1 cellular context compared by ENCODE assay signal in the genomic region with DNA sequence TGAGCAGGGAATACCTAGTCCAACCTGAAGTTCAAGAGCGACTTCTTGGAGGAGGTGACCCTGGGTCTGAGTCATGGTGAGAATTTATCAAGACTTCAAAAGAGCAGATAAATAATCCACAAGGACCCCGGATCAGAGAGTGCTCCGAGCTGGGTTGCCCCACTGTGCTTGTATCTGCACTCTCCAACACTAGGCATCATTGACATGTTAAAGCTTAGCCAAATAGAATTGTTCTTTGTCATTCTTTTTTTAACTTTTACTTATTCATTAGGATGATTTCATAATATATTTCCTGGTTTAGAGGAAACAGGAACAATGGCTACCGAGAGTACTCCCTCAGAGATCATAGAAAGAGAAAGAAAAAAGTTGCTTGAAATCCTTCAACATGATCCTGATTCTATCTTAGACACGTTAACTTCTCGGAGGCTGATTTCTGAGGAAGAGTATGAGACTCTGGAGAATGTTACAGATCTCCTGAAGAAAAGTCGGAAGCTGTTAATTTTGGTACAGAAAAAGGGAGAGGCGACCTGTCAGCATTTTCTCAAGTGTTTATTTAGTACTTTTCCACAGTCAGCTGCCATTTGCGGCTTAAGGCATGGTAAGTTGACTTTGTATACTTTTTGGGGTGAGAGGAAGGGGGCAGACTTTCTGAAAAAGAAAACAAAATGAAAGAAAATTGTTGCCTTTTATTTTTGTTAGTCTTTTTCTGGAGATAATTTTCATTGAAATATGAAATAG.
TF ChIP-seq lines count a peak whose summit lies in the region.

A gene with protein sequence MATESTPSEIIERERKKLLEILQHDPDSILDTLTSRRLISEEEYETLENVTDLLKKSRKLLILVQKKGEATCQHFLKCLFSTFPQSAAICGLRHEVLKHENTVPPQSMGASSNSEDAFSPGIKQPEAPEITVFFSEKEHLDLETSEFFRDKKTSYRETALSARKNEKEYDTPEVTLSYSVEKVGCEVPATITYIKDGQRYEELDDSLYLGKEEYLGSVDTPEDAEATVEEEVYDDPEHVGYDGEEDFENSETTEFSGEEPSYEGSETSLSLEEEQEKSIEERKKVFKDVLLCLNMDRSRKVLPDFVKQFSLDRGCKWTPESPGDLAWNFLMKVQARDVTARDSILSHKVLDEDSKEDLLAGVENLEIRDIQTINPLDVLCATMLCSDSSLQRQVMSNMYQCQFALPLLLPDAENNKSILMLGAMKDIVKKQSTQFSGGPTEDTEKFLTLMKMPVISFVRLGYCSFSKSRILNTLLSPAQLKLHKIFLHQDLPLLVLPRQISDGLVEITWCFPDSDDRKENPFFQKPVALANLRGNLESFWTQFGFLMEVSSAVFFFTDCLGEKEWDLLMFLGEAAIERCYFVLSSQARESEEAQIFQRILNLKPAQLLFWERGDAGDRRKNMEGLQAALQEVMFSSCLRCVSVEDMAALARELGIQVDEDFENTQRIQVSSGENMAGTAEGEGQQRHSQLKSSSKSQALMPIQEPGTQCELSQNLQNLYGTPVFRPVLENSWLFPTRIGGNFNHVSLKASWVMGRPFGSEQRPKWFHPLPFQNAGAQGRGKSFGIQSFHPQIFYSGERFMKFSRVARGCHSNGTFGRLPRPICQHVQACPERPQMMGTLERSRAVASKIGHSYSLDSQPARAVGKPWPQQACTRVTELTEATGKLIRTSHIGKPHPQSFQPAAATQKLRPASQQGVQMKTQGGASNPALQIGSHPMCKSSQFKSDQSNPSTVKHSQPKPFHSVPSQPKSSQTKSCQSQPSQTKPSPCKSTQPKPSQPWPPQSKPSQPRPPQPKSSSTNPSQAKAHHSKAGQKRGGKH (plus strand): TSS at position 300 of the 738 bp plus-strand sequence. CDS start 16 bp downstream, at position 316.

TF ChIP-seq in K562, 482 proteins besides CTCF, POLR2A, EP300 and RAD21 (continued from another document and continues in another):
- TF ChIP-seq, protein P1, sequence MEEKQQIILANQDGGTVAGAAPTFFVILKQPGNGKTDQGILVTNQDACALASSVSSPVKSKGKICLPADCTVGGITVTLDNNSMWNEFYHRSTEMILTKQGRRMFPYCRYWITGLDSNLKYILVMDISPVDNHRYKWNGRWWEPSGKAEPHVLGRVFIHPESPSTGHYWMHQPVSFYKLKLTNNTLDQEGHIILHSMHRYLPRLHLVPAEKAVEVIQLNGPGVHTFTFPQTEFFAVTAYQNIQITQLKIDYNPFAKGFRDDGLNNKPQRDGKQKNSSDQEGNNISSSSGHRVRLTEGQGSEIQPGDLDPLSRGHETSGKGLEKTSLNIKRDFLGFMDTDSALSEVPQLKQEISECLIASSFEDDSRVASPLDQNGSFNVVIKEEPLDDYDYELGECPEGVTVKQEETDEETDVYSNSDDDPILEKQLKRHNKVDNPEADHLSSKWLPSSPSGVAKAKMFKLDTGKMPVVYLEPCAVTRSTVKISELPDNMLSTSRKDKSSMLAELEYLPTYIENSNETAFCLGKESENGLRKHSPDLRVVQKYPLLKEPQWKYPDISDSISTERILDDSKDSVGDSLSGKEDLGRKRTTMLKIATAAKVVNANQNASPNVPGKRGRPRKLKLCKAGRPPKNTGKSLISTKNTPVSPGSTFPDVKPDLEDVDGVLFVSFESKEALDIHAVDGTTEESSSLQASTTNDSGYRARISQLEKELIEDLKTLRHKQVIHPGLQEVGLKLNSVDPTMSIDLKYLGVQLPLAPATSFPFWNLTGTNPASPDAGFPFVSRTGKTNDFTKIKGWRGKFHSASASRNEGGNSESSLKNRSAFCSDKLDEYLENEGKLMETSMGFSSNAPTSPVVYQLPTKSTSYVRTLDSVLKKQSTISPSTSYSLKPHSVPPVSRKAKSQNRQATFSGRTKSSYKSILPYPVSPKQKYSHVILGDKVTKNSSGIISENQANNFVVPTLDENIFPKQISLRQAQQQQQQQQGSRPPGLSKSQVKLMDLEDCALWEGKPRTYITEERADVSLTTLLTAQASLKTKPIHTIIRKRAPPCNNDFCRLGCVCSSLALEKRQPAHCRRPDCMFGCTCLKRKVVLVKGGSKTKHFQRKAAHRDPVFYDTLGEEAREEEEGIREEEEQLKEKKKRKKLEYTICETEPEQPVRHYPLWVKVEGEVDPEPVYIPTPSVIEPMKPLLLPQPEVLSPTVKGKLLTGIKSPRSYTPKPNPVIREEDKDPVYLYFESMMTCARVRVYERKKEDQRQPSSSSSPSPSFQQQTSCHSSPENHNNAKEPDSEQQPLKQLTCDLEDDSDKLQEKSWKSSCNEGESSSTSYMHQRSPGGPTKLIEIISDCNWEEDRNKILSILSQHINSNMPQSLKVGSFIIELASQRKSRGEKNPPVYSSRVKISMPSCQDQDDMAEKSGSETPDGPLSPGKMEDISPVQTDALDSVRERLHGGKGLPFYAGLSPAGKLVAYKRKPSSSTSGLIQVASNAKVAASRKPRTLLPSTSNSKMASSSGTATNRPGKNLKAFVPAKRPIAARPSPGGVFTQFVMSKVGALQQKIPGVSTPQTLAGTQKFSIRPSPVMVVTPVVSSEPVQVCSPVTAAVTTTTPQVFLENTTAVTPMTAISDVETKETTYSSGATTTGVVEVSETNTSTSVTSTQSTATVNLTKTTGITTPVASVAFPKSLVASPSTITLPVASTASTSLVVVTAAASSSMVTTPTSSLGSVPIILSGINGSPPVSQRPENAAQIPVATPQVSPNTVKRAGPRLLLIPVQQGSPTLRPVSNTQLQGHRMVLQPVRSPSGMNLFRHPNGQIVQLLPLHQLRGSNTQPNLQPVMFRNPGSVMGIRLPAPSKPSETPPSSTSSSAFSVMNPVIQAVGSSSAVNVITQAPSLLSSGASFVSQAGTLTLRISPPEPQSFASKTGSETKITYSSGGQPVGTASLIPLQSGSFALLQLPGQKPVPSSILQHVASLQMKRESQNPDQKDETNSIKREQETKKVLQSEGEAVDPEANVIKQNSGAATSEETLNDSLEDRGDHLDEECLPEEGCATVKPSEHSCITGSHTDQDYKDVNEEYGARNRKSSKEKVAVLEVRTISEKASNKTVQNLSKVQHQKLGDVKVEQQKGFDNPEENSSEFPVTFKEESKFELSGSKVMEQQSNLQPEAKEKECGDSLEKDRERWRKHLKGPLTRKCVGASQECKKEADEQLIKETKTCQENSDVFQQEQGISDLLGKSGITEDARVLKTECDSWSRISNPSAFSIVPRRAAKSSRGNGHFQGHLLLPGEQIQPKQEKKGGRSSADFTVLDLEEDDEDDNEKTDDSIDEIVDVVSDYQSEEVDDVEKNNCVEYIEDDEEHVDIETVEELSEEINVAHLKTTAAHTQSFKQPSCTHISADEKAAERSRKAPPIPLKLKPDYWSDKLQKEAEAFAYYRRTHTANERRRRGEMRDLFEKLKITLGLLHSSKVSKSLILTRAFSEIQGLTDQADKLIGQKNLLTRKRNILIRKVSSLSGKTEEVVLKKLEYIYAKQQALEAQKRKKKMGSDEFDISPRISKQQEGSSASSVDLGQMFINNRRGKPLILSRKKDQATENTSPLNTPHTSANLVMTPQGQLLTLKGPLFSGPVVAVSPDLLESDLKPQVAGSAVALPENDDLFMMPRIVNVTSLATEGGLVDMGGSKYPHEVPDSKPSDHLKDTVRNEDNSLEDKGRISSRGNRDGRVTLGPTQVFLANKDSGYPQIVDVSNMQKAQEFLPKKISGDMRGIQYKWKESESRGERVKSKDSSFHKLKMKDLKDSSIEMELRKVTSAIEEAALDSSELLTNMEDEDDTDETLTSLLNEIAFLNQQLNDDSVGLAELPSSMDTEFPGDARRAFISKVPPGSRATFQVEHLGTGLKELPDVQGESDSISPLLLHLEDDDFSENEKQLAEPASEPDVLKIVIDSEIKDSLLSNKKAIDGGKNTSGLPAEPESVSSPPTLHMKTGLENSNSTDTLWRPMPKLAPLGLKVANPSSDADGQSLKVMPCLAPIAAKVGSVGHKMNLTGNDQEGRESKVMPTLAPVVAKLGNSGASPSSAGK (IDR thresholded peaks at IDR 0.05) = peak; percentile 35; the same call in 1 of the 2 replicates
- TF ChIP-seq, protein P2, sequence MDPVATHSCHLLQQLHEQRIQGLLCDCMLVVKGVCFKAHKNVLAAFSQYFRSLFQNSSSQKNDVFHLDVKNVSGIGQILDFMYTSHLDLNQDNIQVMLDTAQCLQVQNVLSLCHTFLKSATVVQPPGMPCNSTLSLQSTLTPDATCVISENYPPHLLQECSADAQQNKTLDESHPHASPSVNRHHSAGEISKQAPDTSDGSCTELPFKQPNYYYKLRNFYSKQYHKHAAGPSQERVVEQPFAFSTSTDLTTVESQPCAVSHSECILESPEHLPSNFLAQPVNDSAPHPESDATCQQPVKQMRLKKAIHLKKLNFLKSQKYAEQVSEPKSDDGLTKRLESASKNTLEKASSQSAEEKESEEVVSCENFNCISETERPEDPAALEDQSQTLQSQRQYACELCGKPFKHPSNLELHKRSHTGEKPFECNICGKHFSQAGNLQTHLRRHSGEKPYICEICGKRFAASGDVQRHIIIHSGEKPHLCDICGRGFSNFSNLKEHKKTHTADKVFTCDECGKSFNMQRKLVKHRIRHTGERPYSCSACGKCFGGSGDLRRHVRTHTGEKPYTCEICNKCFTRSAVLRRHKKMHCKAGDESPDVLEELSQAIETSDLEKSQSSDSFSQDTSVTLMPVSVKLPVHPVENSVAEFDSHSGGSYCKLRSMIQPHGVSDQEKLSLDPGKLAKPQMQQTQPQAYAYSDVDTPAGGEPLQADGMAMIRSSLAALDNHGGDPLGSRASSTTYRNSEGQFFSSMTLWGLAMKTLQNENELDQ (CRISPR knock-in tag; IDR thresholded peaks at IDR 0.05; ENCODE audit: borderline replicate concordance) = no peak
- peak; percentile 63 to 78; a peak in 2 of 4 replicates for TF ChIP-seq FOXK2 (conservative IDR thresholded peaks at IDR 0.05 in 1 of 2, IDR thresholded peaks at IDR 0.05 in 1 of 2; ENCODE audit: low read depth in 2 of 2)
- no peak for TF ChIP-seq SIX5 (IDR thresholded peaks at IDR 0.05; ENCODE audit: borderline replicate concordance in 1 of 2, insufficient read depth in 1 of 2, low read depth in 1 of 2, low read length in 2 of 2)
- no peak for TF ChIP-seq EWSR1 (IDR thresholded peaks at IDR 0.05; ENCODE audit: borderline replicate concordance, low read depth, partially characterized antibody)
- TF ChIP-seq, protein P3, sequence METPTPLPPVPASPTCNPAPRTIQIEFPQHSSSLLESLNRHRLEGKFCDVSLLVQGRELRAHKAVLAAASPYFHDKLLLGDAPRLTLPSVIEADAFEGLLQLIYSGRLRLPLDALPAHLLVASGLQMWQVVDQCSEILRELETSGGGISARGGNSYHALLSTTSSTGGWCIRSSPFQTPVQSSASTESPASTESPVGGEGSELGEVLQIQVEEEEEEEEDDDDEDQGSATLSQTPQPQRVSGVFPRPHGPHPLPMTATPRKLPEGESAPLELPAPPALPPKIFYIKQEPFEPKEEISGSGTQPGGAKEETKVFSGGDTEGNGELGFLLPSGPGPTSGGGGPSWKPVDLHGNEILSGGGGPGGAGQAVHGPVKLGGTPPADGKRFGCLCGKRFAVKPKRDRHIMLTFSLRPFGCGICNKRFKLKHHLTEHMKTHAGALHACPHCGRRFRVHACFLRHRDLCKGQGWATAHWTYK (CRISPR knock-in tag; IDR thresholded peaks at IDR 0.05) = no peak
- TF ChIP-seq, protein P4, sequence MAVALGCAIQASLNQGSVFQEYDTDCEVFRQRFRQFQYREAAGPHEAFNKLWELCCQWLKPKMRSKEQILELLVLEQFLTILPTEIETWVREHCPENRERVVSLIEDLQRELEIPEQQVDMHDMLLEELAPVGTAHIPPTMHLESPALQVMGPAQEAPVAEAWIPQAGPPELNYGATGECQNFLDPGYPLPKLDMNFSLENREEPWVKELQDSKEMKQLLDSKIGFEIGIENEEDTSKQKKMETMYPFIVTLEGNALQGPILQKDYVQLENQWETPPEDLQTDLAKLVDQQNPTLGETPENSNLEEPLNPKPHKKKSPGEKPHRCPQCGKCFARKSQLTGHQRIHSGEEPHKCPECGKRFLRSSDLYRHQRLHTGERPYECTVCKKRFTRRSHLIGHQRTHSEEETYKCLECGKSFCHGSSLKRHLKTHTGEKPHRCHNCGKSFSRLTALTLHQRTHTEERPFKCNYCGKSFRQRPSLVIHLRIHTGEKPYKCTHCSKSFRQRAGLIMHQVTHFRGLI (CRISPR knock-in tag; IDR thresholded peaks at IDR 0.05) = no peak
- peak in 1 of 2 experiments; percentile 21; a peak in 1 of 4 replicates for TF ChIP-seq CSDE1 (IDR thresholded peaks at IDR 0.05)
- TF ChIP-seq L3MBTL2 (IDR thresholded peaks at IDR 0.05) = peak; percentile 44; the same call in 1 of the 2 replicates
- no peak for TF ChIP-seq CAMTA2 (CRISPR knock-in tag; conservative IDR thresholded peaks at IDR 0.05)
- no peak for TF ChIP-seq RBM34 (IDR thresholded peaks at IDR 0.05; ENCODE audit: borderline replicate concordance, insufficient read depth, low read length)
- TF ChIP-seq ATF7 (IDR thresholded peaks at IDR 0.05) = peak; percentile 40
- no peak for TF ChIP-seq ZNF445 (CRISPR knock-in tag; IDR thresholded peaks at IDR 0.05; ENCODE audit: low read depth)
- TF ChIP-seq ZNF766 (CRISPR knock-in tag; conservative IDR thresholded peaks at IDR 0.05) = peak; percentile 75
- no peak for TF ChIP-seq RBM39 (optimal IDR thresholded peaks at IDR 0.05; ENCODE audit: low read depth, low read length)
- TF ChIP-seq, protein P5, sequence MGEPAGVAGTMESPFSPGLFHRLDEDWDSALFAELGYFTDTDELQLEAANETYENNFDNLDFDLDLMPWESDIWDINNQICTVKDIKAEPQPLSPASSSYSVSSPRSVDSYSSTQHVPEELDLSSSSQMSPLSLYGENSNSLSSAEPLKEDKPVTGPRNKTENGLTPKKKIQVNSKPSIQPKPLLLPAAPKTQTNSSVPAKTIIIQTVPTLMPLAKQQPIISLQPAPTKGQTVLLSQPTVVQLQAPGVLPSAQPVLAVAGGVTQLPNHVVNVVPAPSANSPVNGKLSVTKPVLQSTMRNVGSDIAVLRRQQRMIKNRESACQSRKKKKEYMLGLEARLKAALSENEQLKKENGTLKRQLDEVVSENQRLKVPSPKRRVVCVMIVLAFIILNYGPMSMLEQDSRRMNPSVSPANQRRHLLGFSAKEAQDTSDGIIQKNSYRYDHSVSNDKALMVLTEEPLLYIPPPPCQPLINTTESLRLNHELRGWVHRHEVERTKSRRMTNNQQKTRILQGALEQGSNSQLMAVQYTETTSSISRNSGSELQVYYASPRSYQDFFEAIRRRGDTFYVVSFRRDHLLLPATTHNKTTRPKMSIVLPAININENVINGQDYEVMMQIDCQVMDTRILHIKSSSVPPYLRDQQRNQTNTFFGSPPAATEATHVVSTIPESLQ (CRISPR knock-in tag; IDR thresholded peaks at IDR 0.05) = no peak
- TF ChIP-seq NFRKB (IDR thresholded peaks at IDR 0.05; ENCODE audit: low read depth) = peak; percentile 93
- no peak for TF ChIP-seq DMBX1 (CRISPR knock-in tag; IDR thresholded peaks at IDR 0.05; ENCODE audit: borderline replicate concordance)
- TF ChIP-seq ETV5 (CRISPR knock-in tag; IDR thresholded peaks at IDR 0.05; ENCODE audit: low read depth) = no peak
- no peak for TF ChIP-seq ARID2 (IDR thresholded peaks at IDR 0.05)
- no peak for TF ChIP-seq HLTF (IDR thresholded peaks at IDR 0.05)
- TF ChIP-seq KDM1A (IDR thresholded peaks at IDR 0.05) = 0 out of 4 replicates have a peak, but pooled peaks of 1 of the 2 experiments have one; percentile 16
- TF ChIP-seq MAFG (tag; conservative IDR thresholded peaks at IDR 0.05) = peak; percentile 80
- no peak for TF ChIP-seq FOXA1 (IDR thresholded peaks at IDR 0.05; ENCODE audit: borderline replicate concordance)
- no peak for TF ChIP-seq MCM7 (IDR thresholded peaks at IDR 0.05)
- no peak for TF ChIP-seq YBX1 (IDR thresholded peaks at IDR 0.05)
